Comparison of ENCODE assay signal across 9 cellular contexts in genomic region chr11:70597006-70597555, GRCh38.
"Had no signal": no experiment of that assay in that cellular context is flagged by ENCODE, and none has a peak within 500 bp of the region (broad histone marks: within the 10 kb centered on the region; RNA-seq: fewer than 3 reads in every experiment).

No MANE protein-coding gene starts in this region.

- H3K4me3 Mint-ChIP-seq: GM23338, H9, IgD-negative memory B cell had no signal

- ATAC-seq: HepG2 had no signal

- DNase-seq: H9, HCEC 1CT, KBM-7 had no signal

- H3K4me1 Mint-ChIP-seq: IgD-negative memory B cell had no signal

- H3K27ac ChIP-seq: HL-60 had no signal

- H3K36me3 Mint-ChIP-seq: IgD-negative memory B cell had no signal

- H3K4me2 ChIP-seq: GM23338 had no signal

- H3K9me3 Mint-ChIP-seq: GM23338, H9 had no signal

- H2AFZ ChIP-seq: GM23338 had no signal

- FAIRE-seq: H1, H54, HepG2 had no signal

- H3K4me3 ChIP-seq: GM23338 had no signal
